Comparison of ENCODE assay signal across 1 cellular context in genomic region chr7:142391191-142391992, GRCh38.
TF ChIP-seq lines count a peak whose summit lies in the region.

No MANE protein-coding gene starts in this region.

TF ChIP-seq in H1, 55 proteins besides CTCF, POLR2A, EP300 and RAD21 (continued from another document):
- no peak for TF ChIP-seq RNF2 (IDR thresholded peaks at IDR 0.05; ENCODE audit: borderline replicate concordance, low read depth, low read length, missing control alignments, poor library complexity, severe bottlenecking)
- TF ChIP-seq EZH2 (IDR thresholded peaks at IDR 0.05; ENCODE audit: low read depth, low read length, severe bottlenecking): no peak
- TF ChIP-seq SIX5 (IDR thresholded peaks at IDR 0.05; ENCODE audit: low read depth, low read length): no peak
- TF ChIP-seq EGR1 (IDR thresholded peaks at IDR 0.05; ENCODE audit: borderline replicate concordance, low read depth, low read length): no peak
- TF ChIP-seq CREB1 (IDR thresholded peaks at IDR 0.05): peak; percentile 58
- no peak for TF ChIP-seq SIN3A (conservative IDR thresholded peaks at IDR 0.05 in 1 of 2, IDR thresholded peaks at IDR 0.05 in 1 of 2; ENCODE audit: low read depth in 1 of 2, low read length in 2 of 2)
- no peak for TF ChIP-seq BACH1 (IDR thresholded peaks at IDR 0.05; ENCODE audit: low read length)
